9 cellular contexts compared by ENCODE assay signal in genomic region chr6:133890941-133891813, GRCh38. TPM values are rescaled to one million over a fixed set of nuclear protein-coding genes. Genes with fewer than 3 reads are reported as not detected.
A peak's percentile ranks its signal among the peaks of the same experiment; 100 is the strongest.
DNase-seq lines count a peak whose midpoint lies in the region; ATAC-seq and TF ChIP-seq lines count a peak whose summit lies in the region.
"Had no signal": no experiment of that assay in that cellular context is flagged by ENCODE, and none has a peak within 500 bp of the region (broad histone marks: within the 10 kb centered on the region; RNA-seq: fewer than 3 reads in every experiment).

No MANE protein-coding gene starts in this region.

- peak; percentile 6 for DNase-seq in NCI-H345 (lab: John Stamatoyannopoulos, UW)
- DNase-seq in NCI-H345 treated with DMSO at 0.1 percent for 48 hours (lab: John Stamatoyannopoulos, UW; ENCODE audit: unreplicated experiment): no peak
- no peak for DNase-seq in T-cell
- peak; percentile 84 for DNase-seq in endodermal cell
- DNase-seq in GDM1 (lab: John Stamatoyannopoulos, UW): no peak
- DNase-seq: DND-41 had no signal

- 1% methylated on average over 15 to 39 of the region's 40 CpGs for WGBS in endodermal cell (ENCODE audit: insufficient coverage in 1 of 2, insufficient read length in 1 of 2), 2 experiments

- peak; percentile 30 to 53 (median 38) for ATAC-seq in T-cell (replicated peaks in 1 of 4)
- ATAC-seq in GM18858 (IDR thresholded peaks at IDR 0.05; ENCODE audit: unreplicated experiment): no peak
- ATAC-seq in HG02840 (IDR thresholded peaks at IDR 0.05; ENCODE audit: low FRiP score, unreplicated experiment): no peak

- CTCF ChIA-PET in T-cell (lab: Charles Lee): interaction anchor here in 1 of 2 donors (0.7 kb wide), 1 partner anchor 197 kb away, joined by 3 read pairs; no protein-coding TSS in a partner anchor

- H3K27ac Mint-ChIP-seq in T-cell (no peak overlapping the region), endodermal cell (no peak overlapping the region)

- H3K36me3 ChIP-seq in endodermal cell (ENCODE audit: control insufficient read depth, insufficient read depth, low read length) (no peaks in the 10 kb centered on the region), muscle layer of colon (ENCODE audit: insufficient read depth, low read length) (no peaks in the 10 kb centered on the region)

- H3K4me1 ChIP-seq in endodermal cell (ENCODE audit: control insufficient read depth, insufficient read depth, low read length): peaks cover 10% of the 10 kb centered on the region
- H3K4me1 ChIP-seq in muscle layer of colon (ENCODE audit: insufficient read depth, low read length): peaks cover 24% of the 10 kb centered on the region

- no peak overlapping the region for H3K9ac ChIP-seq in endodermal cell (ENCODE audit: extremely low read depth, low read length, poor library complexity, severe bottlenecking)
- H3K9ac ChIP-seq in muscle layer of colon (ENCODE audit: low read length): no peak overlapping the region

- H3K9me3 Mint-ChIP-seq in T-cell: no peaks in the 10 kb centered on the region
- no peaks in the 10 kb centered on the region for H3K9me3 Mint-ChIP-seq in endodermal cell

- H3K4me1 Mint-ChIP-seq in T-cell: peaks cover 36 to 54% (median 42%) of the 10 kb centered on the region in 3 donors
- H3K4me1 Mint-ChIP-seq in endodermal cell: peaks cover 47% of the 10 kb centered on the region

- no peak for TF ChIP-seq CTCF in endodermal cell (conservative IDR thresholded peaks at IDR 0.05)

- POLR2A ChIA-PET in T-cell (lab: Charles Lee): interaction anchor here in 1 of 2 donors (0.6 kb wide), 1 partner anchor 54 kb away, joined by 6 read pairs; no protein-coding TSS in a partner anchor

- H3K27ac ChIP-seq in endodermal cell (ENCODE audit: low read depth, low read length) (no peak overlapping the region), muscle layer of colon (ENCODE audit: low read depth, low read length) (peak overlapping the region; percentile 48)

- no peaks in the 10 kb centered on the region for H3K36me3 Mint-ChIP-seq in T-cell
- no peaks in the 10 kb centered on the region for H3K36me3 Mint-ChIP-seq in endodermal cell (ENCODE audit: low read depth)

- H3K9me3 ChIP-seq in endodermal cell (ENCODE audit: control insufficient read depth, low read length) (no peaks in the 10 kb centered on the region), muscle layer of colon (ENCODE audit: low read length) (no peaks in the 10 kb centered on the region)

- H3K4me3 ChIP-seq in endodermal cell (ENCODE audit: low read length) (peak overlapping the region; percentile 63), muscle layer of colon (ENCODE audit: low read depth in 1 of 2, low read length in 2 of 2) (peak overlapping the region; percentile 31 to 75)

- H3K27me3 ChIP-seq in endodermal cell (ENCODE audit: control insufficient read depth, insufficient read depth, low read length, poor library complexity, severe bottlenecking) (peaks cover 100% of the 10 kb centered on the region), muscle layer of colon (ENCODE audit: control insufficient read depth in 1 of 2, insufficient read depth in 2 of 2, low read length in 2 of 2) (peaks cover 48 to 72% of the 10 kb centered on the region in 2 donors)

- H3K27me3 Mint-ChIP-seq in T-cell (peaks cover 83 to 84% of the 10 kb centered on the region in 2 donors), endodermal cell (ENCODE audit: insufficient read depth) (peaks cover 97% of the 10 kb centered on the region)

- H3K4me3 Mint-ChIP-seq in T-cell: peak overlapping the region; percentile 71 to 85 (median 72)
- H3K4me3 Mint-ChIP-seq in endodermal cell: peak overlapping the region; percentile 47

RNA-seq across cellular contexts. Expression of gene TCF21, which starts 2.3 kb away (rescaled TPM):
- total RNA-seq in T-cell: under 1 TPM in 2 of 5 donors, not detected in 3; 0.07 to 0.12 TPM
- under 1 TPM in 1 of 2 donors, not detected in 1; 0.11 TPM for total RNA-seq in endodermal cell
- 0.18 TPM for polyA plus RNA-seq in endodermal cell (2013, experiment 1 of 2)
- 0.12 TPM for polyA plus RNA-seq in endodermal cell (2013, experiment 2 of 2)

Comparison
In these comparisons a context has a peak if more than half of its experiments do, and no peak if none do; other contexts are left out.
1. DNase-seq: peak in NCI-H345 (single experiment) and endodermal cell (single experiment); none in NCI-H345 treated with DMSO at 0.1 percent for 48 hours (single experiment), T-cell (0 of 34) and GDM1 (single experiment).
2. ATAC-seq: peak in T-cell (4 of 4); none in GM18858 (single experiment) and HG02840 (single experiment).